8 cellular contexts compared by ENCODE assay signal in the genomic region with DNA sequence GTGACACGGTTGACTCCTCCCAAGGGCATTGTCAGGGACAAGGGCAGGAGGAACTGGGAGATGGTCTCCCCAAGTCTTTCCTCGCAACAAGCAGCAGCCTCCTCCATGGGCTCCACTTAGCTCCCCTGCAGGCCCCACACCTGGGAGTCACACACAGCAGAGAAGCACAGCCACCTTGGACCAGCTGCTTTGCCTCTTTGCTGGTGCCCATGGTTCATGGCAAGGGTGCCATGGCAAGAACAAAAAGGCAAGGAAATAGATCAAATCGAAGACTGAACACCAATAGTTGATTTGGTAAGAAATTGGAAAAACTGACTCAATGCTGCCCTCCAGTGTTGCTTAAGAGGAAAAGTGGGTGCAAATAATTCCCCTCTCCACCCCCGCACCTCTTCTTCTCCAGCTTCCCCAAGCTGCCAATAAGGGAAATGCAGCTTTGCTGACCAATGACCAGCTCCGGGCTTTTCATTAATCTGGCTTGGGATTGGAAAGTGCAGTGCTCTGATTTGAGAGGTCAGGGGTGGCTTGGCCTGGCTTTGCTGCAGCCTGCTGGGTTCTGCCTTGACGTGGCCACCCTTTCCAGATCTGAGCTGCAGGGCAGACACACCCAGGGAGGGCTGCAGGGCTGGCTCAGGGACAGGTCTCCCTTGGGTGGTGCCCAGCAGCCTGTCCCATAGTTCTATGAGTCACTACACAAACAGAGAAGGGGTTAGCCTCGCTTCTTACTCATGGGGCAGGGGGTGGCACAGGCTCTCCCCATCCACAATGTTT.
DNase-seq lines count a peak whose midpoint lies in the region; ATAC-seq and TF ChIP-seq lines count a peak whose summit lies in the region.

No MANE protein-coding gene starts in this region.

- POLR2A ChIA-PET in CD4-positive, alpha-beta memory T cell (lab: Charles Lee; ENCODE audit: partially characterized antibody): interaction anchor here (0.7 to 5.4 kb wide), 25 partner anchors 10 to 467 kb away, joined by 3 to 47 read pairs (median 6); a partner anchor contains a TSS

- no peak overlapping the region for H3K27ac ChIP-seq in CD4-positive, alpha-beta memory T cell (ENCODE audit: low read depth, low read length)
- no peak overlapping the region for H3K27ac ChIP-seq in cardiac muscle cell

- peaks cover 0 to 14% (median 7%) of the 10 kb centered on the region in 8 donors for H3K9me3 Mint-ChIP-seq in CD4-positive, alpha-beta memory T cell
- peaks cover 14% of the 10 kb centered on the region for H3K9me3 Mint-ChIP-seq in progenitor cell of endocrine pancreas (ENCODE audit: low read depth)

- H3K27me3 Mint-ChIP-seq in CD4-positive, alpha-beta memory T cell: no peaks in the 10 kb centered on the region
- peaks cover 25% of the 10 kb centered on the region for H3K27me3 Mint-ChIP-seq in progenitor cell of endocrine pancreas

- no peak overlapping the region for H3K4me3 ChIP-seq in CD4-positive, alpha-beta memory T cell (ENCODE audit: low read length in 2 of 2)
- H3K4me3 ChIP-seq in cardiac muscle cell: no peak overlapping the region

- ATAC-seq in GM19035 (IDR thresholded peaks at IDR 0.05; ENCODE audit: unreplicated experiment): peak; percentile 35

- H3K27me3 ChIP-seq in CD4-positive, alpha-beta memory T cell (ENCODE audit: insufficient read depth, low read length): no peaks in the 10 kb centered on the region
- H3K27me3 ChIP-seq in cardiac muscle cell: peaks cover 24% of the 10 kb centered on the region

- intact Hi-C loops in CD4-positive, alpha-beta memory T cell (cut with micrococcal nuclease): loop anchor here (1.0 to 2.0 kb wide), 8 partner anchors 49 to 273 kb away; a partner anchor contains a TSS

- peak overlapping the region in 5 of 7 donors; percentile 17 to 77 (median 72) for H3K27ac Mint-ChIP-seq in CD4-positive, alpha-beta memory T cell
- no peak overlapping the region for H3K27ac Mint-ChIP-seq in progenitor cell of endocrine pancreas

- H3K9me3 ChIP-seq in CD4-positive, alpha-beta memory T cell (ENCODE audit: control insufficient read depth in 1 of 2, low read length in 2 of 2): no peaks in the 10 kb centered on the region
- no peaks in the 10 kb centered on the region for H3K9me3 ChIP-seq in cardiac muscle cell (ENCODE audit: low read depth)

- peak; percentile 87 for TF ChIP-seq CTCF in cardiac muscle cell (IDR thresholded peaks at IDR 0.05; ENCODE audit: low read depth, low read length)
- peak; percentile 89 for TF ChIP-seq CTCF in progenitor cell of endocrine pancreas (IDR thresholded peaks at IDR 0.05; ENCODE audit: unreplicated experiment)

- CTCF ChIA-PET in CD4-positive, alpha-beta memory T cell (lab: Charles Lee; ENCODE audit: partially characterized antibody): interaction anchor here (0.6 to 8.6 kb wide), 53 partner anchors 10 to 830 kb away, joined by 3 to 224 read pairs (median 5); a partner anchor contains a TSS

- no peaks in the 10 kb centered on the region for H3K36me3 ChIP-seq in CD4-positive, alpha-beta memory T cell (ENCODE audit: insufficient read depth, low read length)
- no peaks in the 10 kb centered on the region for H3K36me3 ChIP-seq in cardiac muscle cell

- H3K4me1 Mint-ChIP-seq in CD4-positive, alpha-beta memory T cell: peaks cover 14 to 51% (median 24%) of the 10 kb centered on the region in 4 donors
- peaks cover 2% of the 10 kb centered on the region for H3K4me1 Mint-ChIP-seq in progenitor cell of endocrine pancreas (ENCODE audit: low read depth)

- peaks cover 37% of the 10 kb centered on the region for H3K4me1 ChIP-seq in CD4-positive, alpha-beta memory T cell (ENCODE audit: insufficient read depth, low read length)
- H3K4me1 ChIP-seq in cardiac muscle cell (ENCODE audit: low read depth): no peaks in the 10 kb centered on the region

- H3K36me3 Mint-ChIP-seq in CD4-positive, alpha-beta memory T cell: peaks cover 2 to 3% of the 10 kb centered on the region in 2 donors
- H3K36me3 Mint-ChIP-seq in progenitor cell of endocrine pancreas (ENCODE audit: insufficient read depth): peaks cover 13% of the 10 kb centered on the region

- H3K4me3 Mint-ChIP-seq in CD4-positive, alpha-beta memory T cell: peak overlapping the region in 1 of 8 donors; percentile 30
- no peak overlapping the region for H3K4me3 Mint-ChIP-seq in progenitor cell of endocrine pancreas (ENCODE audit: low read depth)

- DNase-seq in CD4-positive, alpha-beta memory T cell: peak in 4 of 5 donors; percentile 64 to 69 (median 66)
- DNase-seq in KG1 (lab: John Stamatoyannopoulos, UW): peak; percentile 43
- DNase-seq in RKO (ENCODE audit: low spot score): peak; percentile 86
- peak; percentile 74 for DNase-seq in amniotic stem cell (lab: John Stamatoyannopoulos, UW)
- peak; percentile 79 to 93 for DNase-seq in cardiac muscle cell (ENCODE audit: low read depth in 1 of 2, low spot score in 1 of 2)
- peak; percentile 26 for DNase-seq in progenitor cell of endocrine pancreas (ENCODE audit: low spot score, unreplicated experiment)
- DNase-seq in mesenteric fat pad (ENCODE audit: low spot score): no peak
